Comparison of ENCODE assay signal across 9 cellular contexts in the genomic region with DNA sequence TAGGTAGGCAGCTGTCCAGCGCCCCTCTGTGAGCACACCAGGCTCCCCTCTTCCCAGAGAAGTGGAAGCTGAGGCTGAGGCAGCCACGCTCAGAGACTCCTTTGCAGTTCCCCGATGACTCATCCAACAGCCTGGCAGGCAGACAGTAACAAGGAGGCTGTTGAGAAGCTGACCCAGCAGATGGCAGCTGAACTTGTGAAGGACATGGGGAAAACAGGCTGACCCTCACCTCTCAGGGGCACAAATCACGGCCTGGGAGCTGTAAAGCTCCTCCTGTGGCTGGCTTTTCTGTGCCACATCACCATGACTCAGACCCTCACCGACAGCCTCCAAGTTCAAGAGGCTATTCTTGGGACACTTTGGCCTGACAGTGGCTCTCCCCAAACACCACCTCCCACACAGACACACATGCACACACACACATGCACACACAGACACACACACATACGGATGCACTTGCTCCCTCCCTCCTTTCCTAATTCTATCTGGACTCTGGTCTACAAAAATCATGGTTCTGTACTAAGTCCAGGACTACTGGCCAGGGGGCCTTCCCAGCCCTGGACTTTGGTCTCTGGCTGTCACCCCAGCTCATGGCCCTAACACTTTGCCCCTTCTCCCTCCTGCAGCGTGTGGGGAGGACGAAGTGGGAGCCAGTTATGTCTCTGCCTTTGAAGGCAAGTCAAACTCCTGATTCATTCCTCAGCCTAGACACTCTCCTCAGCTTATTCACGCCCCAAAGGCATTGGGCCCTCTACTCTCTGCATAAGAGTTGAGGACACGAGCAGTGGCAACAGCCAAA. TPM values are rescaled to one million over a fixed set of nuclear protein-coding genes. Genes with fewer than 3 reads are reported as not detected.
DNase-seq lines count a peak whose midpoint lies in the region; ATAC-seq and TF ChIP-seq lines count a peak whose summit lies in the region.
"Had no signal": no experiment of that assay in that cellular context is flagged by ENCODE, and none has a peak within 500 bp of the region (broad histone marks: within the 10 kb centered on the region; RNA-seq: fewer than 3 reads in every experiment).

No MANE protein-coding gene starts in this region.

- CTCF ChIA-PET in Calu3 (lab: Charles Lee): interaction anchor here (0.5 to 4.0 kb wide), 14 partner anchors 9 to 698 kb away, joined by 3 to 32 read pairs (median 6); a partner anchor contains a TSS

- TF ChIP-seq CTCF in Calu3 (IDR thresholded peaks at IDR 0.05; ENCODE audit: unreplicated experiment): no peak
- peak; percentile 39 for TF ChIP-seq CTCF in osteoblast (IDR thresholded peaks at IDR 0.05; ENCODE audit: extremely low read depth, low read depth, low read length)

- DNase-seq in Calu3 (peak; percentile 81), LHCN-M2 (ENCODE audit: low read depth) (peak; percentile 100), Right ventricle myocardium inferior (ENCODE audit: missing footprints) (no peak), osteoblast (ENCODE audit: insufficient read length, low spot score, missing footprints) (peak; percentile 96), T-helper 9 cell (no peak)

- peaks cover 73% of the 10 kb centered on the region for H3K4me1 Mint-ChIP-seq in Calu3 (ENCODE audit: low read depth, unreplicated experiment)
- H3K4me1 Mint-ChIP-seq in activated naive CD8-positive, alpha-beta T cell (ENCODE audit: low read depth): peaks cover 66% of the 10 kb centered on the region

- H3K27ac ChIP-seq in osteoblast (ENCODE audit: low read depth, low read length): peak overlapping the region; percentile 86
- H3K27ac ChIP-seq: SK-N-MC had no signal

- intact Hi-C loops in Calu3 (cut with micrococcal nuclease; ENCODE audit: unreplicated experiment): loop anchor here (1.0 kb wide), 1 partner anchor 92 kb away; no protein-coding TSS in a partner anchor
- intact Hi-C loops in Right ventricle myocardium inferior (cut with DNase I): loop anchor here (2.0 kb wide), 1 partner anchor 17 kb away; no protein-coding TSS in a partner anchor

- H3K36me3 ChIP-seq in osteoblast (ENCODE audit: insufficient read depth, low read length): peaks cover 42% of the 10 kb centered on the region

- H3K27ac Mint-ChIP-seq in Calu3 (ENCODE audit: unreplicated experiment): peak overlapping the region; percentile 66
- H3K27ac Mint-ChIP-seq in activated naive CD8-positive, alpha-beta T cell: peak overlapping the region; percentile 86

- H3K27me3 Mint-ChIP-seq in Calu3 (ENCODE audit: unreplicated experiment): no peaks in the 10 kb centered on the region
- H3K27me3 Mint-ChIP-seq in activated naive CD8-positive, alpha-beta T cell: no peaks in the 10 kb centered on the region

- no TSS peak for BruUV-seq in Calu3 (replicated peaks; lab: Mats Ljungman, UMichigan)

- H4K20me1 ChIP-seq in osteoblast (ENCODE audit: insufficient read depth, low read length): peaks cover 83% of the 10 kb centered on the region

- H3K4me1 ChIP-seq in osteoblast (ENCODE audit: insufficient read depth, low read length): peaks cover 48% of the 10 kb centered on the region

- peak; percentile 80 for ATAC-seq in Right ventricle myocardium inferior
- no peak for ATAC-seq in HG03095 (IDR thresholded peaks at IDR 0.05; ENCODE audit: unreplicated experiment)
- ATAC-seq in GM21526 (IDR thresholded peaks at IDR 0.05; ENCODE audit: low FRiP score, unreplicated experiment): no peak

- peaks cover 55% of the 10 kb centered on the region for H3K36me3 Mint-ChIP-seq in Calu3 (ENCODE audit: insufficient read depth, unreplicated experiment)
- peaks cover 7% of the 10 kb centered on the region for H3K36me3 Mint-ChIP-seq in activated naive CD8-positive, alpha-beta T cell

- H3K79me2 ChIP-seq in osteoblast (ENCODE audit: insufficient read depth, low read length): peaks cover 78% of the 10 kb centered on the region

- H2AFZ ChIP-seq in osteoblast (ENCODE audit: low read length): no peak overlapping the region

- peak overlapping the region; percentile 22 for H3K4me3 ChIP-seq in osteoblast (ENCODE audit: insufficient read depth, low read length)
- H3K4me3 ChIP-seq: SK-N-MC had no signal

- peak overlapping the region; percentile 49 for H3K4me2 ChIP-seq in osteoblast (ENCODE audit: insufficient read depth, low read length)

- H3K4me3 Mint-ChIP-seq in Calu3 (ENCODE audit: low read depth, unreplicated experiment): peak overlapping the region; percentile 21
- H3K4me3 Mint-ChIP-seq in activated naive CD8-positive, alpha-beta T cell: peak overlapping the region; percentile 10

- H3K27me3 ChIP-seq in osteoblast (ENCODE audit: insufficient read depth, low read length): no peaks in the 10 kb centered on the region

- H3K9me3 Mint-ChIP-seq in Calu3 (ENCODE audit: low read depth, unreplicated experiment): no peaks in the 10 kb centered on the region
- H3K9me3 Mint-ChIP-seq in activated naive CD8-positive, alpha-beta T cell (ENCODE audit: low read depth): no peaks in the 10 kb centered on the region

- H3K9me3 ChIP-seq in osteoblast (ENCODE audit: low read depth, low read length): no peaks in the 10 kb centered on the region

RNA-seq across cellular contexts. Expression of a gene that starts 23.2 kb away (rescaled TPM):
- total RNA-seq in Calu3 (2022) (26.7 and 33.2 TPM in 2 replicates), LHCN-M2 (2014; rRNA removed) (5.8 and 6.2 TPM in 2 replicates), Right ventricle myocardium inferior (14.4 TPM), osteoblast (2.7 and 3.6 TPM in 2 replicates)
- polyA plus RNA-seq in LHCN-M2 (2012): 7.1 TPM

RNA-seq across cellular contexts. Expression of a gene that starts 31.7 kb away (rescaled TPM):
- 0.85 and 0.88 TPM in 2 replicates for total RNA-seq in Calu3 (2022)
- total RNA-seq in LHCN-M2 (2014; rRNA removed): 0.11 TPM in 1 of 2 replicates, not detected in the other
- polyA plus RNA-seq in LHCN-M2 (2012): 0.02 TPM
- total RNA-seq in Right ventricle myocardium inferior: not detected
- not detected in 2 replicates for total RNA-seq in osteoblast

Comparison
In these comparisons a context has a peak if more than half of its experiments do, and no peak if none do; other contexts are left out.
1. DNase-seq: peak in Calu3 (single experiment), LHCN-M2 (single experiment) and osteoblast (single experiment); none in Right ventricle myocardium inferior (single experiment) and T-helper 9 cell (single experiment).